ENCODE assay signal across 25 cellular contexts in the genomic region with DNA sequence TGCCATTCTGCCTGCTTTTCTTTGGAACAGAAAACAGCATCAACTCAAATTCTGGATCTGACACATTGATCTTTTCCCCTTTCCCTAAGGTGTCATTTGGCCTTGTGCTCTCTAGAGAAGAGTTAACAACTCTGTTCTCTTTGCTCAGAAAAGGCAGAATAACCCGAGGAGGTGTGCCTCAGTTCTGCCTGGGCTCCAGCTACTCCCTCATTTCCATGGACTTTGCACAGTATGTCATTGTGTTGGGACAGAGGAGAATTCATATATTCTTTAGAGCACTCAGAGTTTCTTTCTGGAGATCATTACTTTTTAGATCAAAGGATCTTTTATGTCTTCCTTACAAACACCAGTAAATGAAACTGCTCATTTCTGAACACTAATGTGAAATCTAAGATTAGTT.
DNase-seq lines count a peak whose midpoint lies in the region; ATAC-seq, FAIRE-seq and TF ChIP-seq lines count a peak whose summit lies in the region.
"Had no signal": no experiment of that assay in that cellular context is flagged by ENCODE, and none has a peak within 500 bp of the region (broad histone marks: within the 10 kb centered on the region; RNA-seq: fewer than 3 reads in every experiment).

No MANE protein-coding gene starts in this region.

- no peak overlapping the region for H3K4me3 ChIP-seq in HUES64 (ENCODE audit: low read length)
- no peak overlapping the region for H3K4me3 ChIP-seq in small intestine (ENCODE audit: low read depth in 1 of 2, low read length in 2 of 2)
- no peak overlapping the region for H3K4me3 ChIP-seq in left lung
- H3K4me3 ChIP-seq: BLaER1 treated with 17β-estradiol and CSF1 and Interleukin-3, amounts not matched to agents 10 nM and 100 nM; GM23248; MG63 had no signal

- peaks cover 30% of the 10 kb centered on the region for H3K36me3 Mint-ChIP-seq in mesothelial cell of epicardium

- intact Hi-C loops in left lung (cut with DNase I), result no loop called here

- ATAC-seq in left lung (no peak), HG03439 (IDR thresholded peaks at IDR 0.05; ENCODE audit: unreplicated experiment) (no peak)

- DNase-seq in foreskin melanocyte (peak; percentile 76), mesothelial cell of epicardium (ENCODE audit: low spot score in 2 of 2, unreplicated experiment in 2 of 2) (no peak), small intestine (peak; percentile 52), left lung (no peak), urothelium cell line (ENCODE audit: low spot score) (no peak)
- DNase-seq in activated CD4-positive, alpha-beta T cell treated with anti-CD3 and anti-CD28 coated beads for 1 hour, result no peak
- DNase-seq: CD8-positive, alpha-beta memory T cell; DMS 273 treated with DMSO at 0.1 percent for 48 hours; GF-D8; GM23248; Karpas-422; MG63; NCI-H1092; NCI-H1694; NCI-H2107; NCI-H2227 treated with DMSO at 0.1 percent for 48 hours; NCI-H524; Right ventricle myocardium superior had no signal

- FAIRE-seq in small intestine (lab: Jason Lieb, UNC), result no peak
- FAIRE-seq in urothelium cell line (lab: Jason Lieb, UNC), result no peak
- FAIRE-seq: A204.1, GM12891, GM18507, RCC 7860 had no signal

- no peaks in the 10 kb centered on the region for H3K9me3 ChIP-seq in HUES64 (ENCODE audit: insufficient read depth, low read depth, low read length)
- H3K9me3 ChIP-seq in small intestine (ENCODE audit: control insufficient read depth, low read depth), result no peaks in the 10 kb centered on the region
- H3K9me3 ChIP-seq in left lung, result no peaks in the 10 kb centered on the region
- H3K9me3 ChIP-seq: BLaER1 treated with 17β-estradiol and CSF1 and Interleukin-3, amounts not matched to agents 10 nM and 100 nM; MG63 had no signal

- H3K4me1 Mint-ChIP-seq in mesothelial cell of epicardium, result no peaks in the 10 kb centered on the region
- H3K4me1 Mint-ChIP-seq: CD8-positive, alpha-beta memory T cell had no signal

- WGBS in HUES64, result 85% methylated on average over 1 of the region's 1 CpG
- WGBS in small intestine, 3 donors, result 15 to 62% (median 16%) methylated on average over 1 of the region's 1 CpG

- no peaks in the 10 kb centered on the region for H3K27me3 ChIP-seq in HUES64 (ENCODE audit: insufficient read depth, low read length)
- H3K27me3 ChIP-seq in small intestine (ENCODE audit: control insufficient read depth in 2 of 2, insufficient read depth in 2 of 2, low read length in 2 of 2), result no peaks in the 10 kb centered on the region
- no peaks in the 10 kb centered on the region for H3K27me3 ChIP-seq in left lung
- H3K27me3 ChIP-seq: BLaER1 treated with 17β-estradiol and CSF1 and Interleukin-3, amounts not matched to agents 10 nM and 100 nM; MG63 had no signal

- H3K27ac ChIP-seq in HUES64 (ENCODE audit: low read depth, low read length) (peak overlapping the region; percentile 8; the same call in 1 of the 2 replicates), small intestine (ENCODE audit: low read depth in 1 of 2, low read length in 1 of 2) (peak overlapping the region in 1 of 2 donors; percentile 41), left lung (no peak overlapping the region)
- H3K27ac ChIP-seq: BLaER1 treated with 17β-estradiol and CSF1 and Interleukin-3, amounts not matched to agents 10 nM and 100 nM; GM23248 had no signal

- H3K36me3 ChIP-seq in HUES64 (ENCODE audit: insufficient read depth, low read length) (peaks cover 56% of the 10 kb centered on the region), small intestine (ENCODE audit: control insufficient read depth in 2 of 2, insufficient read depth in 2 of 2, low read length in 2 of 2) (peaks cover 0 to 2% of the 10 kb centered on the region in 2 donors), left lung (peaks cover 0 to 23% of the 10 kb centered on the region in 2 donors)
- H3K36me3 ChIP-seq: MG63 had no signal

- no peak overlapping the region for H3K4me3 Mint-ChIP-seq in mesothelial cell of epicardium
- H3K4me3 Mint-ChIP-seq: CD8-positive, alpha-beta memory T cell had no signal

- peaks cover 8% of the 10 kb centered on the region for H3K9me3 Mint-ChIP-seq in mesothelial cell of epicardium
- H3K9me3 Mint-ChIP-seq: CD8-positive, alpha-beta memory T cell had no signal

- peaks cover 19% of the 10 kb centered on the region for H3K4me1 ChIP-seq in HUES64 (ENCODE audit: insufficient read depth, low read length)
- no peaks in the 10 kb centered on the region for H3K4me1 ChIP-seq in small intestine (ENCODE audit: control insufficient read depth in 2 of 2, insufficient read depth in 1 of 2, low read depth in 1 of 2, low read length in 1 of 2)
- H3K4me1 ChIP-seq in left lung, result no peaks in the 10 kb centered on the region
- H3K4me1 ChIP-seq: BLaER1 treated with 17β-estradiol and CSF1 and Interleukin-3, amounts not matched to agents 10 nM and 100 nM had no signal

- no peaks in the 10 kb centered on the region for H3K27me3 Mint-ChIP-seq in mesothelial cell of epicardium (ENCODE audit: low read depth)
- H3K27me3 Mint-ChIP-seq: CD8-positive, alpha-beta memory T cell had no signal

- H3K27ac Mint-ChIP-seq in mesothelial cell of epicardium, result peak overlapping the region; percentile 58
- H3K27ac Mint-ChIP-seq: CD8-positive, alpha-beta memory T cell had no signal

- no peak for TF ChIP-seq CTCF in mesothelial cell of epicardium (IDR thresholded peaks at IDR 0.05; ENCODE audit: unreplicated experiment)
- no peak for TF ChIP-seq CTCF in left lung (IDR thresholded peaks at IDR 0.05)

- H3K9ac ChIP-seq in HUES64 (ENCODE audit: low read depth, low read length), result no peak overlapping the region
- H3K9ac ChIP-seq: BLaER1 treated with 17β-estradiol and CSF1 and Interleukin-3, amounts not matched to agents 10 nM and 100 nM; GM23248 had no signal

Comparison
In these comparisons a context has a peak if more than half of its experiments do, and no peak if none do; other contexts are left out.
1. DNase-seq: peak in foreskin melanocyte (single experiment) and small intestine (single experiment); none in mesothelial cell of epicardium (0 of 2), left lung (0 of 2), activated CD4-positive, alpha-beta T cell treated with anti-CD3 and anti-CD28 coated beads for 1 hour (single experiment) and urothelium cell line (single experiment).